ENCODE assay signal across 1 cellular context in genomic region chr4:159127745-159128518, GRCh38.
TF ChIP-seq lines count a peak whose summit lies in the region.

No MANE protein-coding gene starts in this region.

TF ChIP-seq in K562, 482 proteins besides CTCF, POLR2A, EP300 and RAD21 (continued from another document and continues in another):
- TF ChIP-seq, protein P1, sequence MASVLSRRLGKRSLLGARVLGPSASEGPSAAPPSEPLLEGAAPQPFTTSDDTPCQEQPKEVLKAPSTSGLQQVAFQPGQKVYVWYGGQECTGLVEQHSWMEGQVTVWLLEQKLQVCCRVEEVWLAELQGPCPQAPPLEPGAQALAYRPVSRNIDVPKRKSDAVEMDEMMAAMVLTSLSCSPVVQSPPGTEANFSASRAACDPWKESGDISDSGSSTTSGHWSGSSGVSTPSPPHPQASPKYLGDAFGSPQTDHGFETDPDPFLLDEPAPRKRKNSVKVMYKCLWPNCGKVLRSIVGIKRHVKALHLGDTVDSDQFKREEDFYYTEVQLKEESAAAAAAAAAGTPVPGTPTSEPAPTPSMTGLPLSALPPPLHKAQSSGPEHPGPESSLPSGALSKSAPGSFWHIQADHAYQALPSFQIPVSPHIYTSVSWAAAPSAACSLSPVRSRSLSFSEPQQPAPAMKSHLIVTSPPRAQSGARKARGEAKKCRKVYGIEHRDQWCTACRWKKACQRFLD (CRISPR knock-in tag; IDR thresholded peaks at IDR 0.05), result no peak
- TF ChIP-seq ZNF316 (IDR thresholded peaks at IDR 0.05), result peak; percentile 86
- no peak for TF ChIP-seq ZNF76 (CRISPR knock-in tag; IDR thresholded peaks at IDR 0.05; ENCODE audit: borderline replicate concordance)
- TF ChIP-seq KDM2B (CRISPR knock-in tag; IDR thresholded peaks at IDR 0.05), result no peak
- TF ChIP-seq, protein P2, sequence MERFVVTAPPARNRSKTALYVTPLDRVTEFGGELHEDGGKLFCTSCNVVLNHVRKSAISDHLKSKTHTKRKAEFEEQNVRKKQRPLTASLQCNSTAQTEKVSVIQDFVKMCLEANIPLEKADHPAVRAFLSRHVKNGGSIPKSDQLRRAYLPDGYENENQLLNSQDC (CRISPR knock-in tag; IDR thresholded peaks at IDR 0.05), result no peak
- TF ChIP-seq TAF1 (IDR thresholded peaks at IDR 0.05; ENCODE audit: control insufficient read depth, extremely low read depth, insufficient read depth, low read length, severe bottlenecking), result no peak
- TF ChIP-seq RBM39 (optimal IDR thresholded peaks at IDR 0.05; ENCODE audit: low read depth, low read length), result no peak
- no peak for TF ChIP-seq NR2C2 (CRISPR knock-in tag; IDR thresholded peaks at IDR 0.05)
- TF ChIP-seq NR2C2 (tag; IDR thresholded peaks at IDR 0.05), result no peak
- no peak for TF ChIP-seq ZNF12 (CRISPR knock-in tag; IDR thresholded peaks at IDR 0.05)
- TF ChIP-seq MAFK (IDR thresholded peaks at IDR 0.05; ENCODE audit: low read length), result peak; percentile 65; the same call in 1 of the 2 replicates
- TF ChIP-seq, protein P3, sequence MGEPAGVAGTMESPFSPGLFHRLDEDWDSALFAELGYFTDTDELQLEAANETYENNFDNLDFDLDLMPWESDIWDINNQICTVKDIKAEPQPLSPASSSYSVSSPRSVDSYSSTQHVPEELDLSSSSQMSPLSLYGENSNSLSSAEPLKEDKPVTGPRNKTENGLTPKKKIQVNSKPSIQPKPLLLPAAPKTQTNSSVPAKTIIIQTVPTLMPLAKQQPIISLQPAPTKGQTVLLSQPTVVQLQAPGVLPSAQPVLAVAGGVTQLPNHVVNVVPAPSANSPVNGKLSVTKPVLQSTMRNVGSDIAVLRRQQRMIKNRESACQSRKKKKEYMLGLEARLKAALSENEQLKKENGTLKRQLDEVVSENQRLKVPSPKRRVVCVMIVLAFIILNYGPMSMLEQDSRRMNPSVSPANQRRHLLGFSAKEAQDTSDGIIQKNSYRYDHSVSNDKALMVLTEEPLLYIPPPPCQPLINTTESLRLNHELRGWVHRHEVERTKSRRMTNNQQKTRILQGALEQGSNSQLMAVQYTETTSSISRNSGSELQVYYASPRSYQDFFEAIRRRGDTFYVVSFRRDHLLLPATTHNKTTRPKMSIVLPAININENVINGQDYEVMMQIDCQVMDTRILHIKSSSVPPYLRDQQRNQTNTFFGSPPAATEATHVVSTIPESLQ (CRISPR knock-in tag; IDR thresholded peaks at IDR 0.05), result no peak
- TF ChIP-seq HMGXB4 (CRISPR knock-in tag; IDR thresholded peaks at IDR 0.05), result no peak
- TF ChIP-seq ZNF699 (CRISPR knock-in tag; IDR thresholded peaks at IDR 0.05; ENCODE audit: insufficient replicate concordance), result no peak
- TF ChIP-seq KLF1 (tag; IDR thresholded peaks at IDR 0.05), result no peak
- TF ChIP-seq, protein P4, sequence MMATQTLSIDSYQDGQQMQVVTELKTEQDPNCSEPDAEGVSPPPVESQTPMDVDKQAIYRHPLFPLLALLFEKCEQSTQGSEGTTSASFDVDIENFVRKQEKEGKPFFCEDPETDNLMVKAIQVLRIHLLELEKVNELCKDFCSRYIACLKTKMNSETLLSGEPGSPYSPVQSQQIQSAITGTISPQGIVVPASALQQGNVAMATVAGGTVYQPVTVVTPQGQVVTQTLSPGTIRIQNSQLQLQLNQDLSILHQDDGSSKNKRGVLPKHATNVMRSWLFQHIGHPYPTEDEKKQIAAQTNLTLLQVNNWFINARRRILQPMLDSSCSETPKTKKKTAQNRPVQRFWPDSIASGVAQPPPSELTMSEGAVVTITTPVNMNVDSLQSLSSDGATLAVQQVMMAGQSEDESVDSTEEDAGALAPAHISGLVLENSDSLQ (IDR thresholded peaks at IDR 0.05), result 0 out of 2 replicates have a peak, but pooled peaks have one; percentile 32
- no peak for TF ChIP-seq POLR3A (IDR thresholded peaks at IDR 0.05; ENCODE audit: borderline replicate concordance, extremely low read depth, insufficient read depth, insufficient read length)
- no peak for TF ChIP-seq RBFOX2 (IDR thresholded peaks at IDR 0.05; ENCODE audit: low read depth, low read length)
- no peak for TF ChIP-seq SMC3 (conservative IDR thresholded peaks at IDR 0.05; ENCODE audit: insufficient read depth, low read depth, low read length)
- no peak for TF ChIP-seq DIDO1 (tag; IDR thresholded peaks at IDR 0.05; ENCODE audit: low read depth)
- TF ChIP-seq CHAMP1 (IDR thresholded peaks at IDR 0.05), result no peak; the same call in 1 of the 2 replicates
- TF ChIP-seq SP2 (IDR thresholded peaks at IDR 0.05; ENCODE audit: extremely low read depth, low read depth, low read length, poor library complexity, severe bottlenecking), result no peak
- no peak for TF ChIP-seq CHCHD3 (CRISPR knock-in tag; IDR thresholded peaks at IDR 0.05)
- TF ChIP-seq USF2 (CRISPR knock-in tag; IDR thresholded peaks at IDR 0.05), result peak; percentile 30; the same call in 1 of the 2 replicates
- no peak for TF ChIP-seq HIVEP1 (CRISPR knock-in tag; IDR thresholded peaks at IDR 0.05)
- TF ChIP-seq ZNF431 (CRISPR knock-in tag; IDR thresholded peaks at IDR 0.05), result no peak
- no peak for TF ChIP-seq EZH2 (IDR thresholded peaks at IDR 0.05; ENCODE audit: borderline replicate concordance, low read depth, low read length)
- TF ChIP-seq ZNF644 (tag; IDR thresholded peaks at IDR 0.05; ENCODE audit: low read depth), result no peak
- TF ChIP-seq SIN3B (IDR thresholded peaks at IDR 0.05; ENCODE audit: low read depth), result no peak
- TF ChIP-seq NCOR1 (IDR thresholded peaks at IDR 0.05), result no peak
- no peak for TF ChIP-seq HDAC6 (IDR thresholded peaks at IDR 0.05; ENCODE audit: low read depth, low read length)
- no peak for TF ChIP-seq HBP1 (CRISPR knock-in tag; IDR thresholded peaks at IDR 0.05)
- TF ChIP-seq NFRKB (IDR thresholded peaks at IDR 0.05; ENCODE audit: low read depth), result peak; percentile 41; the same call in 1 of the 2 replicates
- peak; percentile 34 for TF ChIP-seq RAD51 (IDR thresholded peaks at IDR 0.05; ENCODE audit: borderline replicate concordance, low read depth)
- TF ChIP-seq RFX7 (CRISPR knock-in tag; IDR thresholded peaks at IDR 0.05), result no peak
- peak; percentile 96 for TF ChIP-seq RBM25 (IDR thresholded peaks at IDR 0.05; ENCODE audit: low read depth, low read length, severe bottlenecking)
- no peak for TF ChIP-seq ZNF766 (CRISPR knock-in tag; conservative IDR thresholded peaks at IDR 0.05)
- TF ChIP-seq, protein P5, sequence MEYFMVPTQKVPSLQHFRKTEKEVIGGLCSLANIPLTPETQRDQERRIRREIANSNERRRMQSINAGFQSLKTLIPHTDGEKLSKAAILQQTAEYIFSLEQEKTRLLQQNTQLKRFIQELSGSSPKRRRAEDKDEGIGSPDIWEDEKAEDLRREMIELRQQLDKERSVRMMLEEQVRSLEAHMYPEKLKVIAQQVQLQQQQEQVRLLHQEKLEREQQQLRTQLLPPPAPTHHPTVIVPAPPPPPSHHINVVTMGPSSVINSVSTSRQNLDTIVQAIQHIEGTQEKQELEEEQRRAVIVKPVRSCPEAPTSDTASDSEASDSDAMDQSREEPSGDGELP (CRISPR knock-in tag; IDR thresholded peaks at IDR 0.05; ENCODE audit: borderline replicate concordance), result no peak
- no peak for TF ChIP-seq ZFP30 (CRISPR knock-in tag; IDR thresholded peaks at IDR 0.05; ENCODE audit: borderline replicate concordance)
- TF ChIP-seq HNRNPL (IDR thresholded peaks at IDR 0.05; ENCODE audit: low read depth, low read length), result no peak
- TF ChIP-seq, protein P6, sequence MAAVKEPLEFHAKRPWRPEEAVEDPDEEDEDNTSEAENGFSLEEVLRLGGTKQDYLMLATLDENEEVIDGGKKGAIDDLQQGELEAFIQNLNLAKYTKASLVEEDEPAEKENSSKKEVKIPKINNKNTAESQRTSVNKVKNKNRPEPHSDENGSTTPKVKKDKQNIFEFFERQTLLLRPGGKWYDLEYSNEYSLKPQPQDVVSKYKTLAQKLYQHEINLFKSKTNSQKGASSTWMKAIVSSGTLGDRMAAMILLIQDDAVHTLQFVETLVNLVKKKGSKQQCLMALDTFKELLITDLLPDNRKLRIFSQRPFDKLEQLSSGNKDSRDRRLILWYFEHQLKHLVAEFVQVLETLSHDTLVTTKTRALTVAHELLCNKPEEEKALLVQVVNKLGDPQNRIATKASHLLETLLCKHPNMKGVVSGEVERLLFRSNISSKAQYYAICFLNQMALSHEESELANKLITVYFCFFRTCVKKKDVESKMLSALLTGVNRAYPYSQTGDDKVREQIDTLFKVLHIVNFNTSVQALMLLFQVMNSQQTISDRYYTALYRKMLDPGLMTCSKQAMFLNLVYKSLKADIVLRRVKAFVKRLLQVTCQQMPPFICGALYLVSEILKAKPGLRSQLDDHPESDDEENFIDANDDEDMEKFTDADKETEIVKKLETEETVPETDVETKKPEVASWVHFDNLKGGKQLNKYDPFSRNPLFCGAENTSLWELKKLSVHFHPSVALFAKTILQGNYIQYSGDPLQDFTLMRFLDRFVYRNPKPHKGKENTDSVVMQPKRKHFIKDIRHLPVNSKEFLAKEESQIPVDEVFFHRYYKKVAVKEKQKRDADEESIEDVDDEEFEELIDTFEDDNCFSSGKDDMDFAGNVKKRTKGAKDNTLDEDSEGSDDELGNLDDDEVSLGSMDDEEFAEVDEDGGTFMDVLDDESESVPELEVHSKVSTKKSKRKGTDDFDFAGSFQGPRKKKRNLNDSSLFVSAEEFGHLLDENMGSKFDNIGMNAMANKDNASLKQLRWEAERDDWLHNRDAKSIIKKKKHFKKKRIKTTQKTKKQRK (IDR thresholded peaks at IDR 0.05; ENCODE audit: borderline replicate concordance, low read depth, low read length), result no peak
- no peak for TF ChIP-seq MIER1 (IDR thresholded peaks at IDR 0.05; ENCODE audit: low read depth)
- TF ChIP-seq UBTF (IDR thresholded peaks at IDR 0.05; ENCODE audit: borderline replicate concordance in 1 of 2, low read depth in 2 of 2, low read length in 2 of 2), result no peak
- TF ChIP-seq, protein P7, sequence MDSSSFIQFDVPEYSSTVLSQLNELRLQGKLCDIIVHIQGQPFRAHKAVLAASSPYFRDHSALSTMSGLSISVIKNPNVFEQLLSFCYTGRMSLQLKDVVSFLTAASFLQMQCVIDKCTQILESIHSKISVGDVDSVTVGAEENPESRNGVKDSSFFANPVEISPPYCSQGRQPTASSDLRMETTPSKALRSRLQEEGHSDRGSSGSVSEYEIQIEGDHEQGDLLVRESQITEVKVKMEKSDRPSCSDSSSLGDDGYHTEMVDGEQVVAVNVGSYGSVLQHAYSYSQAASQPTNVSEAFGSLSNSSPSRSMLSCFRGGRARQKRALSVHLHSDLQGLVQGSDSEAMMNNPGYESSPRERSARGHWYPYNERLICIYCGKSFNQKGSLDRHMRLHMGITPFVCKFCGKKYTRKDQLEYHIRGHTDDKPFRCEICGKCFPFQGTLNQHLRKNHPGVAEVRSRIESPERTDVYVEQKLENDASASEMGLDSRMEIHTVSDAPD (CRISPR knock-in tag; IDR thresholded peaks at IDR 0.05), result no peak
